18 cellular contexts compared by ENCODE assay signal in genomic region chr3:112409061-112409460, GRCh38.
DNase-seq lines count a peak whose midpoint lies in the region; ATAC-seq, FAIRE-seq and TF ChIP-seq lines count a peak whose summit lies in the region.
"Had no signal": no experiment of that assay in that cellular context is flagged by ENCODE, and none has a peak within 500 bp of the region (broad histone marks: within the 10 kb centered on the region; RNA-seq: fewer than 3 reads in every experiment).

No MANE protein-coding gene starts in this region.

- H3K4me3 ChIP-seq in H1 (ENCODE audit: extremely low read depth in 1 of 4, insufficient read depth in 2 of 4, low read depth in 3 of 4, low read length in 4 of 4) (no peak overlapping the region), left lung (no peak overlapping the region), small intestine (ENCODE audit: low read depth in 1 of 2, low read length in 2 of 2) (no peak overlapping the region), coronary artery (no peak overlapping the region), lower leg skin (ENCODE audit: low read depth, poor library complexity, severe bottlenecking) (no peak overlapping the region)

- in situ Hi-C loops in KBM-7 (cut with MboI; ENCODE audit: low pct_unique_long_range_greater_than_20kb, low sequenced_read_pairs) = no loop called here

- no peak overlapping the region for H2BK15ac ChIP-seq in H1 (ENCODE audit: low read length)

- no peak overlapping the region for H3K56ac ChIP-seq in H1 (replicated peaks; ENCODE audit: insufficient read length, low read depth, low read length)

- no peak overlapping the region for H4K5ac ChIP-seq in H1 (ENCODE audit: insufficient read length, low read depth, low read length)

- DNase-seq in GM12892 (ENCODE audit: insufficient read length) (no peak), H1 (ENCODE audit: low read depth in 1 of 2, low spot score in 2 of 2) (no peak), left lung (no peak), small intestine (peak; percentile 86), coronary artery (ENCODE audit: low spot score) (no peak), KBM-7 (no peak), lower leg skin (ENCODE audit: low spot score in 2 of 2) (no peak)
- no peak for DNase-seq in activated naive CD4-positive, alpha-beta T cell (lab: John Stamatoyannopoulos, UW)
- DNase-seq: BE2C; CD4-positive, alpha-beta memory T cell; NCI-H1417 treated with DMSO at 0.1 percent for 48 hours; NCI-H2029; NCI-H526; NK-92 treated with Interleukin-12 subunit alpha and Interleukin-12 subunit beta, amount 100 ng/mL, for 24 hours; OCI-M1; RPMI8226 had no signal

- 95% methylated on average over 3 of the region's 3 CpGs; no CpG with 5 or more reads in 1 of the 2 experiments for WGBS in H1 (ENCODE audit: extremely low coverage in 1 of 2, insufficient coverage in 1 of 2, insufficient read length in 1 of 2, insufficient replicate concordance in 2 of 2, low coverage in 1 of 2, low lambda C conversion rate in 2 of 2, missing lambda C conversion rate in 1 of 2), 2 experiments
- 12 to 60% (median 37%) methylated on average over 3 of the region's 3 CpGs for WGBS in small intestine, 3 donors
- WGBS in lower leg skin, 2 donors = 57 to 63% methylated on average over 3 of the region's 3 CpGs

- H3K79me1 ChIP-seq in H1 (ENCODE audit: low read depth, low read length) = no peaks in the 10 kb centered on the region

- CTCF ChIA-PET in H1 (lab: Charles Lee; ENCODE audit: partially characterized antibody) = interaction anchor here (0.5 to 1.1 kb wide), 2 partner anchors 102 to 111 kb away, joined by 3 read pairs; no protein-coding TSS in a partner anchor

- intact Hi-C loops in left lung (cut with DNase I) = no loop called here
- intact Hi-C loops in lower leg skin (cut with DNase I; ENCODE audit: low total_unique reads) = no loop called here

- no peak overlapping the region for H2BK120ac ChIP-seq in H1 (replicated peaks; ENCODE audit: low read depth, low read length)

- no peak overlapping the region for H3K23ac ChIP-seq in H1 (ENCODE audit: insufficient read length)

- no peak overlapping the region for H3K4ac ChIP-seq in H1 (replicated peaks; ENCODE audit: insufficient read length, low read depth, low read length)

- no peaks in the 10 kb centered on the region for H3K23me2 ChIP-seq in H1 (ENCODE audit: low read depth, low read length)

- peak; percentile 57 for ATAC-seq in left lung
- ATAC-seq: HepG2 had no signal

- no peak overlapping the region for H3K14ac ChIP-seq in H1 (ENCODE audit: insufficient read length)

- no peak overlapping the region for H4K91ac ChIP-seq in H1 (replicated peaks; ENCODE audit: insufficient read length, low read length)

- no peak overlapping the region for H3K9ac ChIP-seq in H1 (replicated peaks in 1 of 4; ENCODE audit: extremely low read depth in 1 of 4, low read depth in 3 of 4, low read length in 3 of 4)

- TF ChIP-seq POLR2A in GM12892 (IDR thresholded peaks at IDR 0.05; ENCODE audit: low read depth, low read length) (no peak), H1 (IDR thresholded peaks at IDR 0.05; ENCODE audit: control extremely low read depth in 1 of 2, low read depth in 2 of 2, low read length in 2 of 2) (no peak), lower leg skin (IDR thresholded peaks at IDR 0.05) (no peak)

- no peak overlapping the region for H2BK12ac ChIP-seq in H1 (ENCODE audit: low read depth, low read length)

- H3K4me1 ChIP-seq in H1 (replicated peaks in 1 of 4; ENCODE audit: control insufficient read depth in 3 of 4, insufficient read depth in 4 of 4, low read length in 3 of 4) (peaks cover 0 to 11% (median 7%) of the 10 kb centered on the region in 4 experiments; a peak in 4 of 7 replicates), left lung (no peaks in the 10 kb centered on the region), small intestine (ENCODE audit: control insufficient read depth in 2 of 2, insufficient read depth in 1 of 2, low read depth in 1 of 2, low read length in 1 of 2) (peaks cover 0 to 2% of the 10 kb centered on the region in 2 donors)
- H3K4me1 ChIP-seq: BE2C had no signal

- no peak overlapping the region for H3K4me2 ChIP-seq in H1 (ENCODE audit: insufficient read depth in 1 of 2, low read depth in 2 of 2, low read length in 2 of 2)

- POLR2A ChIA-PET in H1 (lab: Charles Lee; ENCODE audit: partially characterized antibody) = interaction anchor here (2.0 kb wide), 1 partner anchor 75 kb away, joined by 5 read pairs; no protein-coding TSS in a partner anchor

- H3K36me3 ChIP-seq in H1 (ENCODE audit: control insufficient read depth in 2 of 4, insufficient read depth in 4 of 4, low read length in 3 of 4) (no peaks in the 10 kb centered on the region), left lung (no peaks in the 10 kb centered on the region), small intestine (ENCODE audit: control insufficient read depth in 2 of 2, insufficient read depth in 2 of 2, low read length in 2 of 2) (no peaks in the 10 kb centered on the region)
- H3K36me3 ChIP-seq: BE2C had no signal

- TF ChIP-seq RAD21 in H1 (IDR thresholded peaks at IDR 0.05 in 1 of 2, conservative IDR thresholded peaks at IDR 0.05 in 1 of 2; ENCODE audit: low read depth in 2 of 2, low read length in 2 of 2) = no peak

- H2AFZ ChIP-seq in H1 (ENCODE audit: low read length) = 0 out of 2 replicates have a peak overlapping the region, but pooled peaks have one; percentile 40

- peak overlapping the region; percentile 16; the same call in 1 of the 2 replicates for H2AK5ac ChIP-seq in H1 (ENCODE audit: low read depth, low read length)

- no peak overlapping the region for H4K8ac ChIP-seq in H1 (ENCODE audit: extremely low read depth, insufficient read depth, low read length)

- H2BK20ac ChIP-seq in H1 (ENCODE audit: low read length) = no peak overlapping the region

- FAIRE-seq in GM12892 (lab: Jason Lieb, UNC) (peak; percentile 73), H1 (lab: Jason Lieb, UNC) (no peak), small intestine (lab: Jason Lieb, UNC) (no peak)
- FAIRE-seq: H54, HepG2 had no signal

- H2BK5ac ChIP-seq in H1 (ENCODE audit: low read depth, low read length) = no peak overlapping the region

- H3K79me2 ChIP-seq in H1 (ENCODE audit: control insufficient read depth in 1 of 2, insufficient read depth in 2 of 2, low read length in 2 of 2) = no peaks in the 10 kb centered on the region

- TF ChIP-seq EP300 in H1 (IDR thresholded peaks at IDR 0.05; ENCODE audit: borderline replicate concordance in 1 of 2, low read depth in 2 of 2, low read length in 2 of 2) = no peak

- TF ChIP-seq CTCF in H1 (IDR thresholded peaks at IDR 0.05; ENCODE audit: control extremely low read depth in 1 of 3, insufficient read depth in 1 of 3, low read depth in 1 of 3, low read length in 3 of 3) = no peak
- no peak for TF ChIP-seq CTCF in left lung (IDR thresholded peaks at IDR 0.05)
- TF ChIP-seq CTCF in coronary artery (IDR thresholded peaks at IDR 0.05) = no peak
- no peak for TF ChIP-seq CTCF in lower leg skin (IDR thresholded peaks at IDR 0.05)

- H3K18ac ChIP-seq in H1 (ENCODE audit: extremely low read depth, low read length) = peak overlapping the region; percentile 64; the same call in 1 of the 2 replicates

- H4K20me1 ChIP-seq in H1 (replicated peaks in 1 of 2; ENCODE audit: control insufficient read depth in 1 of 2, insufficient read depth in 2 of 2, low read length in 2 of 2) = no peaks in the 10 kb centered on the region

- H3K9me3 ChIP-seq in H1 (ENCODE audit: insufficient read depth in 2 of 2, low read depth in 1 of 2, low read length in 1 of 2) = no peaks in the 10 kb centered on the region
- no peaks in the 10 kb centered on the region for H3K9me3 ChIP-seq in left lung
- no peaks in the 10 kb centered on the region for H3K9me3 ChIP-seq in small intestine (ENCODE audit: control insufficient read depth, low read depth)
- H3K9me3 ChIP-seq: BE2C had no signal

- H3K27me3 ChIP-seq in H1 (replicated peaks in 1 of 4; ENCODE audit: control insufficient read depth in 3 of 4, extremely low read depth in 1 of 4, insufficient read depth in 3 of 4, low read length in 3 of 4) (no peaks in the 10 kb centered on the region), left lung (no peaks in the 10 kb centered on the region), small intestine (ENCODE audit: control insufficient read depth in 2 of 2, insufficient read depth in 2 of 2, low read length in 2 of 2) (no peaks in the 10 kb centered on the region)
- H3K27me3 ChIP-seq: BE2C had no signal

- H3K27ac ChIP-seq in H1 (ENCODE audit: low read depth, low read length) (no peak overlapping the region), left lung (no peak overlapping the region), small intestine (ENCODE audit: low read depth in 1 of 2, low read length in 1 of 2) (no peak overlapping the region), coronary artery (no peak overlapping the region)

TF ChIP-seq in H1, 55 proteins besides CTCF, POLR2A, EP300 and RAD21:
- no peak for TF ChIP-seq EGR1 (IDR thresholded peaks at IDR 0.05; ENCODE audit: borderline replicate concordance, low read depth, low read length)
- TF ChIP-seq GABPA (IDR thresholded peaks at IDR 0.05; ENCODE audit: borderline replicate concordance, insufficient read depth, low read length) = no peak
